8 cellular contexts compared by ENCODE assay signal in the genomic region with DNA sequence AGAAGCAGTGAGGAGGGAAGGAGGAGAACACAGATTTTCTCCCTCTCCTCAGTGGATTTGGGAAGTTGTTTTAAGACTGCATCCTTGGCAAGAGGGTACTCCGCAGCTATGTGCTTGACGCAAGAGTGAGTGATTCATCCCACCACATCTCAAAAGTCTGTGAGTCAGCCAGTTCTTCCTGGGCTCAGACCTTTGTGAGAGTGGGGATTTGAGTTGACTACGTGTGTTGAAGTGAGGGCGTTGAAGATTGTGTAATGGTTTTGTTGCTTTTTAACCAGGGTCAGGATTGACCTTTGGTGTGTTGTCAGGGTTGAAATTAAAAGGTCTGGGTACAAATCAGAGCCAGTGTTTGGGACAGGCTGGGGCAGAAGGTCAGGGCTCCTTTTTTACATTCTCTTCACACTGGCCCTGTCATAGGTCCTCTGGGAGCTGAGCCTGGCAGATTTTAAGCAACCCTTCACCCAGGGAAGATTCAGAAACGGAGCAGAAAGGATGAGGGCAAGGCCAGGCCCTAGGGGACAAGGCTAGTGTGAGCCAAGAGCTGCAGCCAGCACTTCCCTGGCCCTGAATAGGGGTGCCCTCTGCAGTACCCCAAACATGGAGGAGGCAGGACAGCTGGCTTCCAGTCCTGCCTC. TPM values are rescaled to one million over a fixed set of nuclear protein-coding genes. Genes with fewer than 3 reads are reported as not detected.
DNase-seq lines count a peak whose midpoint lies in the region; ATAC-seq and TF ChIP-seq lines count a peak whose summit lies in the region.

No MANE protein-coding gene starts in this region.

- no peaks in the 10 kb centered on the region for H3K36me3 ChIP-seq in OCI-LY3 (replicated peaks; ENCODE audit: low read depth, low read length)

- H3K4me1 ChIP-seq in OCI-LY3 (ENCODE audit: low read length): no peaks in the 10 kb centered on the region

- no peaks in the 10 kb centered on the region for H4K20me1 ChIP-seq in OCI-LY3 (ENCODE audit: insufficient read depth, low read length)

- TF ChIP-seq CTCF in OCI-LY3 (IDR thresholded peaks at IDR 0.05; ENCODE audit: low read depth, low read length): no peak
- no peak for TF ChIP-seq CTCF in nephron progenitor cell (IDR thresholded peaks at IDR 0.05)

- intact Hi-C loops in dendritic cell treated with granulocyte-macrophage colony-stimulating factor and Interleukin-4, amounts not matched to agents 40 ng/mL and 50 ng/mL, for 4 days (cut with micrococcal nuclease): loop anchor here (10.0 kb wide), 1 partner anchor 276 kb away; no protein-coding TSS in a partner anchor

- peak overlapping the region; percentile 4; the same call in 1 of the 2 replicates for H2AFZ ChIP-seq in OCI-LY3 (ENCODE audit: low read depth, low read length)

- no peak overlapping the region for H3K4me2 ChIP-seq in OCI-LY3 (ENCODE audit: low read length)

- peak; percentile 95 for DNase-seq in Daoy (ENCODE audit: low read depth)
- DNase-seq in nephron progenitor cell: no peak

- no peaks in the 10 kb centered on the region for H3K9me3 Mint-ChIP-seq in dendritic cell treated with granulocyte-macrophage colony-stimulating factor and Interleukin-4, amounts not matched to agents 40 ng/mL and 50 ng/mL, for 4 days
- H3K9me3 Mint-ChIP-seq in nephron progenitor cell: peaks cover 14% of the 10 kb centered on the region

- H3K27me3 ChIP-seq in OCI-LY3 (ENCODE audit: low read depth, low read length): peaks cover 6% of the 10 kb centered on the region; the same call in 1 of the 2 replicates

- no peak for ATAC-seq in HG02642 (IDR thresholded peaks at IDR 0.05; ENCODE audit: poor library complexity, unreplicated experiment)
- ATAC-seq in HG02885 (IDR thresholded peaks at IDR 0.05; ENCODE audit: poor library complexity, unreplicated experiment): no peak
- no peak for ATAC-seq in HG03520 (IDR thresholded peaks at IDR 0.05; ENCODE audit: unreplicated experiment)
- no peak for ATAC-seq in GM21423 (IDR thresholded peaks at IDR 0.05; ENCODE audit: unreplicated experiment)

- peaks cover 16% of the 10 kb centered on the region for H3K27me3 Mint-ChIP-seq in dendritic cell treated with granulocyte-macrophage colony-stimulating factor and Interleukin-4, amounts not matched to agents 40 ng/mL and 50 ng/mL, for 4 days
- H3K27me3 Mint-ChIP-seq in nephron progenitor cell (ENCODE audit: low read depth, poor library complexity): peaks cover 4% of the 10 kb centered on the region

- no peak overlapping the region for H3K4me3 Mint-ChIP-seq in dendritic cell treated with granulocyte-macrophage colony-stimulating factor and Interleukin-4, amounts not matched to agents 40 ng/mL and 50 ng/mL, for 4 days
- H3K4me3 Mint-ChIP-seq in nephron progenitor cell: no peak overlapping the region

- no peak overlapping the region for H3K4me3 ChIP-seq in OCI-LY3 (ENCODE audit: low read length)

- no peak overlapping the region for H3K27ac ChIP-seq in OCI-LY3 (ENCODE audit: low read length)

- H3K4me1 Mint-ChIP-seq in dendritic cell treated with granulocyte-macrophage colony-stimulating factor and Interleukin-4, amounts not matched to agents 40 ng/mL and 50 ng/mL, for 4 days (ENCODE audit: low read depth): peaks cover 41% of the 10 kb centered on the region
- peaks cover 23% of the 10 kb centered on the region for H3K4me1 Mint-ChIP-seq in nephron progenitor cell

- H3K27ac Mint-ChIP-seq in dendritic cell treated with granulocyte-macrophage colony-stimulating factor and Interleukin-4, amounts not matched to agents 40 ng/mL and 50 ng/mL, for 4 days: peak overlapping the region; percentile 54
- peak overlapping the region; percentile 5 for H3K27ac Mint-ChIP-seq in nephron progenitor cell

- no peaks in the 10 kb centered on the region for H3K79me2 ChIP-seq in OCI-LY3 (ENCODE audit: low read length)

- H3K9me3 ChIP-seq in OCI-LY3 (ENCODE audit: insufficient read depth, low read length): no peaks in the 10 kb centered on the region

- H3K9ac ChIP-seq in OCI-LY3 (ENCODE audit: low read length): no peak overlapping the region

- H3K36me3 Mint-ChIP-seq in dendritic cell treated with granulocyte-macrophage colony-stimulating factor and Interleukin-4, amounts not matched to agents 40 ng/mL and 50 ng/mL, for 4 days (ENCODE audit: low read depth): no peaks in the 10 kb centered on the region
- H3K36me3 Mint-ChIP-seq in nephron progenitor cell (ENCODE audit: low read depth): no peaks in the 10 kb centered on the region

RNA-seq across cellular contexts. Expression of a gene that starts 4.2 kb away (rescaled TPM):
- total RNA-seq in Daoy (2014; rRNA removed; shearing (Covaris generic)): not detected in 2 replicates

RNA-seq across cellular contexts. Expression of a gene that starts 12.7 kb away (rescaled TPM):
- 15.2 and 28.4 TPM in 2 replicates for total RNA-seq in Daoy (2014; rRNA removed; shearing (Covaris generic))

RNA-seq across cellular contexts. Expression of a gene that starts 52.0 kb away (rescaled TPM):
- total RNA-seq in Daoy (2014; rRNA removed; shearing (Covaris generic)): 0.15 and 1.1 TPM in 2 replicates
